27 cellular contexts compared by ENCODE assay signal in the genomic region with DNA sequence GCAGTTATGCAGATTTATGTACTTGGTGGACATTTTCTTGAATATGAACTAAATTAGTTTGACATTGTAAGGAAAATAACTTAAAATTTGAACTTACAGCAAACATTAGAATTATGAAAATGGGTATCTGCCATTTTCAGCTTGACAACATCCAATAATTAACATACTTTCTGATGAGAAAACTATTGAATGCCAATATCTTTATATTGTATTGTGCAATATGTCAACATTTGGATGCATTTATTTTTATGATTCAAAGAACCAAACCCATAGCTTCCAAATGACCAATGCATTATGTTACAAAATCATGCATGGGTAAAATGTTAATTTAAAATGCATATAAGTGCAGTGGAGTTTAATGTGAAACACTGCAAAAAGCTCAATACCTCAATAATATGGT.
"Had no signal": no experiment of that assay in that cellular context is flagged by ENCODE, and none has a peak within 500 bp of the region (broad histone marks: within the 10 kb centered on the region; RNA-seq: fewer than 3 reads in every experiment).

No MANE protein-coding gene starts in this region.

- DNase-seq: stimulated activated CD4-positive, alpha-beta T cell treated with anti-CD3 and anti-CD28 coated beads, Interleukin-2, amount 100 ng/mL, for 48 hours; stimulated activated CD4-positive, alpha-beta T cell treated with anti-CD3 and anti-CD28 coated beads, Interleukin-4, amount 100 ng/mL, for 1 hour; stimulated activated CD4-positive, alpha-beta T cell treated with anti-CD3 and anti-CD28 coated beads, Interleukin-4, amount 100 ng/mL, for 24 hours; stimulated activated CD4-positive, alpha-beta T cell treated with anti-CD3 and anti-CD28 coated beads, Interleukin-4, amount 100 ng/mL, for 4 hours; stimulated activated CD8-positive, alpha-beta memory T cell treated with anti-CD3 and anti-CD28 coated beads, Interleukin-4, amount 100 ng/mL, for 48 hours; stimulated activated naive B cell treated with anti-CD40 and anti-IgM and Interleukin-4, amounts not matched to agents 10 μg/mL and 1 μg/mL and 100 μg/mL, for 72 hours; stimulated activated naive CD4-positive, alpha-beta T cell; stimulated activated naive CD4-positive, alpha-beta T cell treated with Interleukin-2 at 50 U/mL for 16 hours; stimulated activated naive CD8-positive, alpha-beta T cell treated with anti-CD3 and anti-CD28 coated beads, Interleukin-15, amount 100 ng/mL, for 72 hours; stimulated activated naive CD8-positive, alpha-beta T cell treated with anti-CD3 and anti-CD28 coated beads, Interleukin-15, Interleukin-2, amounts not matched to agents 100 U/mL and 50 U/mL, for 24 hours; stomach; substantia nigra; testis; thyroid gland; tibial artery; transverse colon; trophoblast cell; upper lobe of left lung; upper lobe of right lung; uterus had no signal

- H3K36me3 ChIP-seq: stomach, suprapubic skin, thoracic aorta, thyroid gland, tibial artery, tibial nerve, transverse colon, upper lobe of left lung, upper lobe of right lung, uterus, vagina had no signal

- ATAC-seq: stimulated activated effector memory CD8-positive, alpha-beta T cell treated with anti-CD3 and anti-CD28 coated beads, Interleukin-12 subunit alpha, Interleukin-12 subunit beta, amount 100 ng/mL, for 72 hours; stimulated activated memory B cell treated with anti-CD40 and anti-IgM and Interleukin-4, amounts not matched to agents 10 μg/mL and 1 μg/mL and 100 μg/mL, for 72 hours; stimulated activated naive B cell treated with anti-CD40 and anti-IgM and Interleukin-4, amounts not matched to agents 10 μg/mL and 1 μg/mL and 100 μg/mL, for 72 hours; stimulated activated naive CD8-positive, alpha-beta T cell treated with anti-CD3 and anti-CD28 coated beads, Interleukin-15, amount 100 ng/mL, for 72 hours; stimulated activated naive CD8-positive, alpha-beta T cell treated with anti-CD3 and anti-CD28 coated beads, Interleukin-15, Interleukin-2, amounts not matched to agents 100 U/mL and 50 U/mL, for 24 hours; upper lobe of right lung had no signal

- H3K27me3 ChIP-seq: stomach, suprapubic skin, testis, thyroid gland, tibial artery, tibial nerve, transverse colon, upper lobe of left lung, upper lobe of right lung, uterus, vagina had no signal

- H3K9me3 ChIP-seq: suprapubic skin, testis, thoracic aorta, thyroid gland, tibial artery, transverse colon, upper lobe of left lung, upper lobe of right lung, uterus, vagina had no signal

- H3K27ac ChIP-seq: stomach, suprapubic skin, testis, thoracic aorta, thyroid gland, tibial artery, tibial nerve, transverse colon, upper lobe of left lung, upper lobe of right lung, uterus, vagina had no signal

- FAIRE-seq: urothelium cell line had no signal

- H3K4me1 ChIP-seq: stomach, suprapubic skin, testis, thyroid gland, tibial artery, tibial nerve, transverse colon, upper lobe of left lung, upper lobe of right lung, uterus, vagina had no signal

- H3K4me3 ChIP-seq: stomach, suprapubic skin, testis, thoracic aorta, thyroid gland, tibial artery, tibial nerve, transverse colon, upper lobe of left lung, upper lobe of right lung, uterus, vagina had no signal
